14 cellular contexts compared by ENCODE assay signal in the genomic region with DNA sequence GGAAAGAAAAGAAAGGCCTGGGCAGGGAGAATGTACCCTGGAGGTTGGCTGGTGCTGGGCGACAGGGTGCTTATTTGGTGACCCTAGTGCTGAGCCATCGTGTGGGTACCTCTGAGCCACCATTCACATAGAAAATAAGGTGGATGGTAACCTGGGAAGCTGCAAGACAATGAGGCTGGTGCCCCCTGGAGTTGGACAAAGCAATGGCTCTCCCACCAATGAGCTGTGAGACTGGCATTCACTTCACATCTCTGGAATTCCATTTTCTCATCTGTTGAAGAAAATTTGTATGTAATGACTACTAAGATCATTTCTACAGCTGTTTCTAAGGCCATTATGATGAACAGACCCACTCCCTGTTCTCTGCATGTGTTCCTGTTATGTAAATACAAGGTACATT.
A peak's percentile ranks its signal among the peaks of the same experiment; 100 is the strongest.
DNase-seq lines count a peak whose midpoint lies in the region; ATAC-seq and TF ChIP-seq lines count a peak whose summit lies in the region.
"Had no signal": no experiment of that assay in that cellular context is flagged by ENCODE, and none has a peak within 500 bp of the region (broad histone marks: within the 10 kb centered on the region; RNA-seq: fewer than 3 reads in every experiment).

No MANE protein-coding gene starts in this region.

- no peaks in the 10 kb centered on the region for H3K27me3 ChIP-seq in gastroesophageal sphincter
- H3K27me3 ChIP-seq: BLaER1 had no signal

- intact Hi-C loops in activated CD4-positive, alpha-beta T cell treated with anti-CD3 and anti-CD28 coated beads, Interleukin-2, amount 10 ng/mL, durations not matched to agents 24 days and 14 days (cut with micrococcal nuclease): loop anchor here (10.0 kb wide), 1 partner anchor 449 kb away; no protein-coding TSS in a partner anchor

- H3K27ac Mint-ChIP-seq in activated CD4-positive, alpha-beta T cell treated with anti-CD3 and anti-CD28 coated beads, Interleukin-2, amount 10 ng/mL, durations not matched to agents 24 days and 14 days: no peak overlapping the region
- H3K27ac Mint-ChIP-seq in chondrocyte (ENCODE audit: unreplicated experiment): no peak overlapping the region
- H3K27ac Mint-ChIP-seq in stimulated activated memory B cell treated with anti-CD40 and anti-IgM and Interleukin-4, amounts not matched to agents 10 μg/mL and 1 μg/mL and 100 μg/mL, for 72 hours: no peak overlapping the region
- H3K27ac Mint-ChIP-seq: IgD-negative memory B cell, T-cell had no signal

- H3K27me3 Mint-ChIP-seq in activated CD4-positive, alpha-beta T cell treated with anti-CD3 and anti-CD28 coated beads, Interleukin-2, amount 10 ng/mL, durations not matched to agents 24 days and 14 days: peaks cover 3% of the 10 kb centered on the region
- no peaks in the 10 kb centered on the region for H3K27me3 Mint-ChIP-seq in chondrocyte (ENCODE audit: low read depth)
- H3K27me3 Mint-ChIP-seq in stimulated activated memory B cell treated with anti-CD40 and anti-IgM and Interleukin-4, amounts not matched to agents 10 μg/mL and 1 μg/mL and 100 μg/mL, for 72 hours: peaks cover 42% of the 10 kb centered on the region

- TF ChIP-seq EP300 in gastroesophageal sphincter (IDR thresholded peaks at IDR 0.05): no peak

- no peaks in the 10 kb centered on the region for H3K9me3 ChIP-seq in gastroesophageal sphincter
- H3K9me3 ChIP-seq: BLaER1 had no signal

- H3K9me3 Mint-ChIP-seq in activated CD4-positive, alpha-beta T cell treated with anti-CD3 and anti-CD28 coated beads, Interleukin-2, amount 10 ng/mL, durations not matched to agents 24 days and 14 days: no peaks in the 10 kb centered on the region
- H3K9me3 Mint-ChIP-seq in chondrocyte (ENCODE audit: low read depth): no peaks in the 10 kb centered on the region
- H3K9me3 Mint-ChIP-seq in stimulated activated memory B cell treated with anti-CD40 and anti-IgM and Interleukin-4, amounts not matched to agents 10 μg/mL and 1 μg/mL and 100 μg/mL, for 72 hours: no peaks in the 10 kb centered on the region
- H3K9me3 Mint-ChIP-seq: IgD-negative memory B cell, T-cell had no signal

- no peaks in the 10 kb centered on the region for H3K36me3 ChIP-seq in gastroesophageal sphincter
- H3K36me3 ChIP-seq: BLaER1 had no signal

- 58 to 80% methylated on average over 1 to 2 of the region's 2 CpGs for WGBS in gastroesophageal sphincter (ENCODE audit: low coverage in 1 of 2), 2 donors

- H3K4me3 ChIP-seq in gastroesophageal sphincter: no peak overlapping the region
- H3K4me3 ChIP-seq: BLaER1 had no signal

- no peaks in the 10 kb centered on the region for H3K4me1 ChIP-seq in gastroesophageal sphincter
- H3K4me1 ChIP-seq: BLaER1 had no signal

- TF ChIP-seq CTCF in chondrocyte (IDR thresholded peaks at IDR 0.05) (peak; percentile 21), gastroesophageal sphincter (IDR thresholded peaks at IDR 0.05) (no peak)

- H3K4me3 Mint-ChIP-seq in activated CD4-positive, alpha-beta T cell treated with anti-CD3 and anti-CD28 coated beads, Interleukin-2, amount 10 ng/mL, durations not matched to agents 24 days and 14 days: no peak overlapping the region
- H3K4me3 Mint-ChIP-seq in chondrocyte (ENCODE audit: unreplicated experiment): no peak overlapping the region
- H3K4me3 Mint-ChIP-seq in stimulated activated memory B cell treated with anti-CD40 and anti-IgM and Interleukin-4, amounts not matched to agents 10 μg/mL and 1 μg/mL and 100 μg/mL, for 72 hours: no peak overlapping the region
- H3K4me3 Mint-ChIP-seq: IgD-negative memory B cell, T-cell had no signal

- H3K4me1 Mint-ChIP-seq in activated CD4-positive, alpha-beta T cell treated with anti-CD3 and anti-CD28 coated beads, Interleukin-2, amount 10 ng/mL, durations not matched to agents 24 days and 14 days: no peaks in the 10 kb centered on the region
- peaks cover 21% of the 10 kb centered on the region for H3K4me1 Mint-ChIP-seq in chondrocyte (ENCODE audit: low read depth)
- H3K4me1 Mint-ChIP-seq in stimulated activated memory B cell treated with anti-CD40 and anti-IgM and Interleukin-4, amounts not matched to agents 10 μg/mL and 1 μg/mL and 100 μg/mL, for 72 hours: no peaks in the 10 kb centered on the region
- H3K4me1 Mint-ChIP-seq: T-cell had no signal

- H3K36me3 Mint-ChIP-seq in activated CD4-positive, alpha-beta T cell treated with anti-CD3 and anti-CD28 coated beads, Interleukin-2, amount 10 ng/mL, durations not matched to agents 24 days and 14 days (ENCODE audit: low read depth): no peaks in the 10 kb centered on the region
- H3K36me3 Mint-ChIP-seq in chondrocyte (ENCODE audit: low read depth): no peaks in the 10 kb centered on the region
- no peaks in the 10 kb centered on the region for H3K36me3 Mint-ChIP-seq in stimulated activated memory B cell treated with anti-CD40 and anti-IgM and Interleukin-4, amounts not matched to agents 10 μg/mL and 1 μg/mL and 100 μg/mL, for 72 hours
- H3K36me3 Mint-ChIP-seq: T-cell had no signal

- H3K27ac ChIP-seq in gastroesophageal sphincter: no peak overlapping the region
- H3K27ac ChIP-seq: BLaER1 had no signal

- ATAC-seq in stimulated activated memory B cell treated with anti-CD40 and anti-IgM and Interleukin-4, amounts not matched to agents 10 μg/mL and 1 μg/mL and 100 μg/mL, for 72 hours: peak; percentile 49
- ATAC-seq in GM18867 (IDR thresholded peaks at IDR 0.05; ENCODE audit: unreplicated experiment) (no peak), gastroesophageal sphincter (no peak)
- ATAC-seq: esophagus mucosa, T-cell had no signal

- peak; percentile 4 for DNase-seq in activated CD4-positive, alpha-beta T cell treated with anti-CD3 and anti-CD28 coated beads for 48 hours
- DNase-seq in activated CD4-positive, alpha-beta T cell treated with anti-CD3 and anti-CD28 coated beads, Interleukin-2, amount 10 ng/mL, durations not matched to agents 24 days and 14 days: no peak
- peak; percentile 17 for DNase-seq in HT-29 (ENCODE audit: low spot score)
- DNase-seq in chondrocyte (ENCODE audit: low spot score): no peak
- no peak for DNase-seq in activated CD4-positive, CD25-positive, alpha-beta regulatory T cell (lab: John Stamatoyannopoulos, UW)
- DNase-seq: NCI-H446; stimulated activated CD4-positive, alpha-beta T cell treated with anti-CD3 and anti-CD28 coated beads, Interleukin-2, amount 100 ng/mL, for 48 hours; T-cell had no signal

- no peak for TF ChIP-seq POLR2A in gastroesophageal sphincter (IDR thresholded peaks at IDR 0.05)

Comparison
In these comparisons a context has a peak if more than half of its experiments do, and no peak if none do; other contexts are left out.
1. DNase-seq: peak in activated CD4-positive, alpha-beta T cell treated with anti-CD3 and anti-CD28 coated beads for 48 hours (single experiment) and HT-29 (single experiment); none in activated CD4-positive, alpha-beta T cell treated with anti-CD3 and anti-CD28 coated beads, Interleukin-2, amount 10 ng/mL, durations not matched to agents 24 days and 14 days (single experiment), chondrocyte (single experiment) and activated CD4-positive, CD25-positive, alpha-beta regulatory T cell (0 of 4).